In the genomic region with DNA sequence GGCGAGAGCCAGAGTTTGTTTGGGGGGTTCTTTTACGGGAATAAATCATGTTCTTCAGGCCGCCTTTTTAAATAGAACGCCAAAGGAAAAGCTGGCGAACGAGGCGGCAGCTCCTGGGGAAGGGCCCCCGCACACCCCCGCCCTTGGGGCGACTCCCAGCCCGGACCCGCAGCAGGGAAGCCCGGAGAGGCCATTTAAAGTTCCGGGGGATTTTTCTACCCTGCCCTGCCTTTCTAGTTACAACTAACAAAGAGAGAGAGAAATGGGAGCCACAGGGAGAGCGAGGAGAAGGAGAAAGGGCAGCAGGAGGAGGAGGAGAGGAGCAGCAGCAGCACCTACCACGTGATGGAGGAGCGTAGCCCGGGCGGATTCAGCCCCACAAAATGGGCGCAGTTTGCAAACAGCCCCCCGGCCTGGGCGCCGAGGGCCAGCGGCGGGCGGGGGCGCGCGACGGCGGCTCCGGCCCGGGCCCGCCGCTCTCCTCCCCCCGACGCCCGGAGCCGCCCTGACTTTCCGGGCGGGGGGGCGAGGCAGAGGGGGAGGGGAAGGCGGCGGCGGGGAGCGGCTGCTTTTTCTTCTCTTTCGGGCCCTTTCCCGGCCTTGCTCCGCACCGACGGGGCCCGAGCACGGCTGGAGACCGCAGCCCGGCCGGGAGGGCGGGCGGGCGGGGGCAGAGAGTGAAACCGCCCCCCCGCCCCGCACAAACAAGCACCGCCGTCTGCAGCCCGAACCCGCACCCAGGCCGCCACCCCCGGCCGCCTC, we compare ENCODE assay signal across 1 cellular context.
TF ChIP-seq lines count a peak whose summit lies in the region.

No MANE protein-coding gene starts in this region.

TF ChIP-seq in HEK293, 187 proteins besides CTCF, POLR2A, EP300 and RAD21 (continued from another document and continues in another):
- TF ChIP-seq, protein P1, sequence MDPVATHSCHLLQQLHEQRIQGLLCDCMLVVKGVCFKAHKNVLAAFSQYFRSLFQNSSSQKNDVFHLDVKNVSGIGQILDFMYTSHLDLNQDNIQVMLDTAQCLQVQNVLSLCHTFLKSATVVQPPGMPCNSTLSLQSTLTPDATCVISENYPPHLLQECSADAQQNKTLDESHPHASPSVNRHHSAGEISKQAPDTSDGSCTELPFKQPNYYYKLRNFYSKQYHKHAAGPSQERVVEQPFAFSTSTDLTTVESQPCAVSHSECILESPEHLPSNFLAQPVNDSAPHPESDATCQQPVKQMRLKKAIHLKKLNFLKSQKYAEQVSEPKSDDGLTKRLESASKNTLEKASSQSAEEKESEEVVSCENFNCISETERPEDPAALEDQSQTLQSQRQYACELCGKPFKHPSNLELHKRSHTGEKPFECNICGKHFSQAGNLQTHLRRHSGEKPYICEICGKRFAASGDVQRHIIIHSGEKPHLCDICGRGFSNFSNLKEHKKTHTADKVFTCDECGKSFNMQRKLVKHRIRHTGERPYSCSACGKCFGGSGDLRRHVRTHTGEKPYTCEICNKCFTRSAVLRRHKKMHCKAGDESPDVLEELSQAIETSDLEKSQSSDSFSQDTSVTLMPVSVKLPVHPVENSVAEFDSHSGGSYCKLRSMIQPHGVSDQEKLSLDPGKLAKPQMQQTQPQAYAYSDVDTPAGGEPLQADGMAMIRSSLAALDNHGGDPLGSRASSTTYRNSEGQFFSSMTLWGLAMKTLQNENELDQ (tag by site-specific recombination; IDR thresholded peaks at IDR 0.05; ENCODE audit: low read depth): no peak
- TF ChIP-seq ZNF202 (tag by site-specific recombination; IDR thresholded peaks at IDR 0.05; ENCODE audit: borderline replicate concordance) (no peak), ZNF629 (tag by site-specific recombination; IDR thresholded peaks at IDR 0.05) (0 out of 2 replicates have a peak, but pooled peaks have one; percentile 37), ZBTB17 (tag by site-specific recombination; IDR thresholded peaks at IDR 0.05) (no peak), ZNF239 (tag by site-specific recombination; IDR thresholded peaks at IDR 0.05) (no peak), ZNF223 (tag by site-specific recombination; IDR thresholded peaks at IDR 0.05) (no peak), ZNF660 (tag by site-specific recombination; IDR thresholded peaks at IDR 0.05) (peak; percentile 96), ZNF747 (tag by site-specific recombination; IDR thresholded peaks at IDR 0.05) (no peak), ZNF214 (tag by site-specific recombination; IDR thresholded peaks at IDR 0.05; ENCODE audit: borderline replicate concordance) (no peak), KLF9 (tag by site-specific recombination; IDR thresholded peaks at IDR 0.05; ENCODE audit: low read depth) (0 out of 2 replicates have a peak, but pooled peaks have one; percentile 48), ZNF335 (tag by site-specific recombination; conservative IDR thresholded peaks at IDR 0.05) (peak; percentile 92), ZNF23 (tag by site-specific recombination; IDR thresholded peaks at IDR 0.05; ENCODE audit: borderline replicate concordance) (no peak), ZNF121 (tag by site-specific recombination; IDR thresholded peaks at IDR 0.05) (peak; percentile 89), BCL11B (tag by site-specific recombination; IDR thresholded peaks at IDR 0.05; ENCODE audit: low read depth) (peak; percentile 31; the same call in 1 of the 2 replicates), ZNF211 (tag by site-specific recombination; IDR thresholded peaks at IDR 0.05; ENCODE audit: low read depth) (no peak), ZNF112 (tag by site-specific recombination; IDR thresholded peaks at IDR 0.05) (no peak), ZFP69B (tag by site-specific recombination; IDR thresholded peaks at IDR 0.05) (peak; percentile 41; the same call in 1 of the 2 replicates), ZNF140 (tag by site-specific recombination; IDR thresholded peaks at IDR 0.05) (peak; percentile 80; the same call in 1 of the 2 replicates), ZNF2 (tag by site-specific recombination; IDR thresholded peaks at IDR 0.05) (no peak), ZNF423 (tag by site-specific recombination; IDR thresholded peaks at IDR 0.05) (peak; percentile 69), ZIC2 (tag by site-specific recombination; IDR thresholded peaks at IDR 0.05) (peak; percentile 70), SP2 (tag by site-specific recombination; IDR thresholded peaks at IDR 0.05) (peak; percentile 37), ZNF114 (tag by site-specific recombination; IDR thresholded peaks at IDR 0.05) (no peak), HOXC10 (CRISPR knock-in tag; IDR thresholded peaks at IDR 0.05) (peak; percentile 27; the same call in 1 of the 2 replicates), KLF1 (tag by site-specific recombination; IDR thresholded peaks at IDR 0.05) (peak; percentile 71), EGR2 (tag by site-specific recombination; IDR thresholded peaks at IDR 0.05; ENCODE audit: low read depth) (peak; percentile 55), ZNF133 (tag by site-specific recombination; IDR thresholded peaks at IDR 0.05) (no peak), OSR2 (tag by site-specific recombination; IDR thresholded peaks at IDR 0.05) (no peak), ZNF529 (tag by site-specific recombination; IDR thresholded peaks at IDR 0.05; ENCODE audit: insufficient replicate concordance) (no peak), ZNF76 (tag by site-specific recombination; IDR thresholded peaks at IDR 0.05; ENCODE audit: borderline replicate concordance, low read depth) (0 out of 2 replicates have a peak, but pooled peaks have one; percentile 40), ZNF221 (tag by site-specific recombination; IDR thresholded peaks at IDR 0.05; ENCODE audit: borderline replicate concordance) (no peak)
- TF ChIP-seq, protein P2, sequence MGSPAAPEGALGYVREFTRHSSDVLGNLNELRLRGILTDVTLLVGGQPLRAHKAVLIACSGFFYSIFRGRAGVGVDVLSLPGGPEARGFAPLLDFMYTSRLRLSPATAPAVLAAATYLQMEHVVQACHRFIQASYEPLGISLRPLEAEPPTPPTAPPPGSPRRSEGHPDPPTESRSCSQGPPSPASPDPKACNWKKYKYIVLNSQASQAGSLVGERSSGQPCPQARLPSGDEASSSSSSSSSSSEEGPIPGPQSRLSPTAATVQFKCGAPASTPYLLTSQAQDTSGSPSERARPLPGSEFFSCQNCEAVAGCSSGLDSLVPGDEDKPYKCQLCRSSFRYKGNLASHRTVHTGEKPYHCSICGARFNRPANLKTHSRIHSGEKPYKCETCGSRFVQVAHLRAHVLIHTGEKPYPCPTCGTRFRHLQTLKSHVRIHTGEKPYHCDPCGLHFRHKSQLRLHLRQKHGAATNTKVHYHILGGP (tag by site-specific recombination; IDR thresholded peaks at IDR 0.05): no peak
- TF ChIP-seq, protein P3, sequence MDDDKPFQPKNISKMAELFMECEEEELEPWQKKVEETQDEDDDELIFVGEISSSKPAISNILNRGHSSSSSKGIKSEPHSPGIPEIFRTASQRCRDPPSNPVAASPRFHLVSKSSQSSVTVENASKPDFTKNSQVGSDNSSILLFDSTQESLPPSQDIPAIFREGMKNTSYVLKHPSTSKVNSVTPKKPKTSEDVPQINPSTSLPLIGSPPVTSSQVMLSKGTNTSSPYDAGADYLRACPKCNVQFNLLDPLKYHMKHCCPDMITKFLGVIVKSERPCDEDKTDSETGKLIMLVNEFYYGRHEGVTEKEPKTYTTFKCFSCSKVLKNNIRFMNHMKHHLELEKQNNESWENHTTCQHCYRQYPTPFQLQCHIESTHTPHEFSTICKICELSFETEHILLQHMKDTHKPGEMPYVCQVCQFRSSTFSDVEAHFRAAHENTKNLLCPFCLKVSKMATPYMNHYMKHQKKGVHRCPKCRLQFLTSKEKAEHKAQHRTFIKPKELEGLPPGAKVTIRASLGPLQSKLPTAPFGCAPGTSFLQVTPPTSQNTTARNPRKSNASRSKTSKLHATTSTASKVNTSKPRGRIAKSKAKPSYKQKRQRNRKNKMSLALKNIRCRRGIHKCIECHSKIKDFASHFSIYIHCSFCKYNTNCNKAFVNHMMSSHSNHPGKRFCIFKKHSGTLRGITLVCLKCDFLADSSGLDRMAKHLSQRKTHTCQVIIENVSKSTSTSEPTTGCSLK (tag by site-specific recombination; IDR thresholded peaks at IDR 0.05): no peak
- TF ChIP-seq, protein P4, sequence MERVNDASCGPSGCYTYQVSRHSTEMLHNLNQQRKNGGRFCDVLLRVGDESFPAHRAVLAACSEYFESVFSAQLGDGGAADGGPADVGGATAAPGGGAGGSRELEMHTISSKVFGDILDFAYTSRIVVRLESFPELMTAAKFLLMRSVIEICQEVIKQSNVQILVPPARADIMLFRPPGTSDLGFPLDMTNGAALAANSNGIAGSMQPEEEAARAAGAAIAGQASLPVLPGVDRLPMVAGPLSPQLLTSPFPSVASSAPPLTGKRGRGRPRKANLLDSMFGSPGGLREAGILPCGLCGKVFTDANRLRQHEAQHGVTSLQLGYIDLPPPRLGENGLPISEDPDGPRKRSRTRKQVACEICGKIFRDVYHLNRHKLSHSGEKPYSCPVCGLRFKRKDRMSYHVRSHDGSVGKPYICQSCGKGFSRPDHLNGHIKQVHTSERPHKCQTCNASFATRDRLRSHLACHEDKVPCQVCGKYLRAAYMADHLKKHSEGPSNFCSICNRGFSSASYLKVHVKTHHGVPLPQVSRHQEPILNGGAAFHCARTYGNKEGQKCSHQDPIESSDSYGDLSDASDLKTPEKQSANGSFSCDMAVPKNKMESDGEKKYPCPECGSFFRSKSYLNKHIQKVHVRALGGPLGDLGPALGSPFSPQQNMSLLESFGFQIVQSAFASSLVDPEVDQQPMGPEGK (tag by site-specific recombination; IDR thresholded peaks at IDR 0.05): peak; percentile 95
- TF ChIP-seq, protein P5, sequence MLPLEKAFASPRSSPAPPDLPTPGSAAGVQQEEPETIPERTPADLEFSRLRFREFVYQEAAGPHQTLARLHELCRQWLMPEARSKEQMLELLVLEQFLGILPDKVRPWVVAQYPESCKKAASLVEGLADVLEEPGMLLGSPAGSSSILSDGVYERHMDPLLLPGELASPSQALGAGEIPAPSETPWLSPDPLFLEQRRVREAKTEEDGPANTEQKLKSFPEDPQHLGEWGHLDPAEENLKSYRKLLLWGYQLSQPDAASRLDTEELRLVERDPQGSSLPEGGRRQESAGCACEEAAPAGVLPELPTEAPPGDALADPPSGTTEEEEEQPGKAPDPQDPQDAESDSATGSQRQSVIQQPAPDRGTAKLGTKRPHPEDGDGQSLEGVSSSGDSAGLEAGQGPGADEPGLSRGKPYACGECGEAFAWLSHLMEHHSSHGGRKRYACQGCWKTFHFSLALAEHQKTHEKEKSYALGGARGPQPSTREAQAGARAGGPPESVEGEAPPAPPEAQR (tag by site-specific recombination; IDR thresholded peaks at IDR 0.05): no peak
- TF ChIP-seq, protein P6, sequence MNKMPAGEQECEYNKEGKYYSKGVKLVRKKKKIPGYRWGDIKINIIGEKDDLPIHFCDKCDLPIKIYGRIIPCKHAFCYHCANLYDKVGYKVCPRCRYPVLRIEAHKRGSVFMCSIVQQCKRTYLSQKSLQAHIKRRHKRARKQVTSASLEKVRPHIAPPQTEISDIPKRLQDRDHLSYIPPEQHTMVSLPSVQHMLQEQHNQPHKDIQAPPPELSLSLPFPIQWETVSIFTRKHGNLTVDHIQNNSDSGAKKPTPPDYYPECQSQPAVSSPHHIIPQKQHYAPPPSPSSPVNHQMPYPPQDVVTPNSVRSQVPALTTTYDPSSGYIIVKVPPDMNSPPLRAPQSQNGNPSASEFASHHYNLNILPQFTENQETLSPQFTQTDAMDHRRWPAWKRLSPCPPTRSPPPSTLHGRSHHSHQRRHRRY (tag by site-specific recombination; IDR thresholded peaks at IDR 0.05): no peak
- TF ChIP-seq, protein P7, sequence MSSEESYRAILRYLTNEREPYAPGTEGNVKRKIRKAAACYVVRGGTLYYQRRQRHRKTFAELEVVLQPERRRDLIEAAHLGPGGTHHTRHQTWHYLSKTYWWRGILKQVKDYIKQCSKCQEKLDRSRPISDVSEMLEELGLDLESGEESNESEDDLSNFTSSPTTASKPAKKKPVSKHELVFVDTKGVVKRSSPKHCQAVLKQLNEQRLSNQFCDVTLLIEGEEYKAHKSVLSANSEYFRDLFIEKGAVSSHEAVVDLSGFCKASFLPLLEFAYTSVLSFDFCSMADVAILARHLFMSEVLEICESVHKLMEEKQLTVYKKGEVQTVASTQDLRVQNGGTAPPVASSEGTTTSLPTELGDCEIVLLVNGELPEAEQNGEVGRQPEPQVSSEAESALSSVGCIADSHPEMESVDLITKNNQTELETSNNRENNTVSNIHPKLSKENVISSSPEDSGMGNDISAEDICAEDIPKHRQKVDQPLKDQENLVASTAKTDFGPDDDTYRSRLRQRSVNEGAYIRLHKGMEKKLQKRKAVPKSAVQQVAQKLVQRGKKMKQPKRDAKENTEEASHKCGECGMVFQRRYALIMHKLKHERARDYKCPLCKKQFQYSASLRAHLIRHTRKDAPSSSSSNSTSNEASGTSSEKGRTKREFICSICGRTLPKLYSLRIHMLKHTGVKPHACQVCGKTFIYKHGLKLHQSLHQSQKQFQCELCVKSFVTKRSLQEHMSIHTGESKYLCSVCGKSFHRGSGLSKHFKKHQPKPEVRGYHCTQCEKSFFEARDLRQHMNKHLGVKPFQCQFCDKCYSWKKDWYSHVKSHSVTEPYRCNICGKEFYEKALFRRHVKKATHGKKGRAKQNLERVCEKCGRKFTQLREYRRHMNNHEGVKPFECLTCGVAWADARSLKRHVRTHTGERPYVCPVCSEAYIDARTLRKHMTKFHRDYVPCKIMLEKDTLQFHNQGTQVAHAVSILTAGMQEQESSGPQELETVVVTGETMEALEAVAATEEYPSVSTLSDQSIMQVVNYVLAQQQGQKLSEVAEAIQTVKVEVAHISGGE (tag by site-specific recombination; conservative IDR thresholded peaks at IDR 0.05; ENCODE audit: low read depth): peak; percentile 86
- TF ChIP-seq, protein P8, sequence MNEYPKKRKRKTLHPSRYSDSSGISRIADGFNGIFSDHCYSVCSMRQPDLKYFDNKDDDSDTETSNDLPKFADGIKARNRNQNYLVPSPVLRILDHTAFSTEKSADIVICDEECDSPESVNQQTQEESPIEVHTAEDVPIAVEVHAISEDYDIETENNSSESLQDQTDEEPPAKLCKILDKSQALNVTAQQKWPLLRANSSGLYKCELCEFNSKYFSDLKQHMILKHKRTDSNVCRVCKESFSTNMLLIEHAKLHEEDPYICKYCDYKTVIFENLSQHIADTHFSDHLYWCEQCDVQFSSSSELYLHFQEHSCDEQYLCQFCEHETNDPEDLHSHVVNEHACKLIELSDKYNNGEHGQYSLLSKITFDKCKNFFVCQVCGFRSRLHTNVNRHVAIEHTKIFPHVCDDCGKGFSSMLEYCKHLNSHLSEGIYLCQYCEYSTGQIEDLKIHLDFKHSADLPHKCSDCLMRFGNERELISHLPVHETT (tag by site-specific recombination; IDR thresholded peaks at IDR 0.05): peak; percentile 73
- TF ChIP-seq, protein P9, sequence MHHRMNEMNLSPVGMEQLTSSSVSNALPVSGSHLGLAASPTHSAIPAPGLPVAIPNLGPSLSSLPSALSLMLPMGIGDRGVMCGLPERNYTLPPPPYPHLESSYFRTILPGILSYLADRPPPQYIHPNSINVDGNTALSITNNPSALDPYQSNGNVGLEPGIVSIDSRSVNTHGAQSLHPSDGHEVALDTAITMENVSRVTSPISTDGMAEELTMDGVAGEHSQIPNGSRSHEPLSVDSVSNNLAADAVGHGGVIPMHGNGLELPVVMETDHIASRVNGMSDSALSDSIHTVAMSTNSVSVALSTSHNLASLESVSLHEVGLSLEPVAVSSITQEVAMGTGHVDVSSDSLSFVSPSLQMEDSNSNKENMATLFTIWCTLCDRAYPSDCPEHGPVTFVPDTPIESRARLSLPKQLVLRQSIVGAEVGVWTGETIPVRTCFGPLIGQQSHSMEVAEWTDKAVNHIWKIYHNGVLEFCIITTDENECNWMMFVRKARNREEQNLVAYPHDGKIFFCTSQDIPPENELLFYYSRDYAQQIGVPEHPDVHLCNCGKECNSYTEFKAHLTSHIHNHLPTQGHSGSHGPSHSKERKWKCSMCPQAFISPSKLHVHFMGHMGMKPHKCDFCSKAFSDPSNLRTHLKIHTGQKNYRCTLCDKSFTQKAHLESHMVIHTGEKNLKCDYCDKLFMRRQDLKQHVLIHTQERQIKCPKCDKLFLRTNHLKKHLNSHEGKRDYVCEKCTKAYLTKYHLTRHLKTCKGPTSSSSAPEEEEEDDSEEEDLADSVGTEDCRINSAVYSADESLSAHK (tag by site-specific recombination; IDR thresholded peaks at IDR 0.05): 0 out of 2 replicates have a peak, but pooled peaks have one; percentile 18
